ENCODE assay signal across 17 cellular contexts in genomic region chr9:136329636-136330405, GRCh38. TPM values are rescaled to one million over a fixed set of nuclear protein-coding genes. Genes with fewer than 3 reads are reported as not detected.
A peak's percentile ranks its signal among the peaks of the same experiment; 100 is the strongest.
DNase-seq lines count a peak whose midpoint lies in the region; FAIRE-seq and TF ChIP-seq lines count a peak whose summit lies in the region.
"Had no signal": no experiment of that assay in that cellular context is flagged by ENCODE, and none has a peak within 500 bp of the region (broad histone marks: within the 10 kb centered on the region; RNA-seq: fewer than 3 reads in every experiment).

No MANE protein-coding gene starts in this region.

- H3K4me3 Mint-ChIP-seq in neural progenitor cell, result peak overlapping the region; percentile 60
- H3K4me3 Mint-ChIP-seq: IgD-negative memory B cell had no signal

- no peaks in the 10 kb centered on the region for H3K9me2 ChIP-seq in Loucy (replicated peaks; ENCODE audit: low read depth, low read length)

- dilution Hi-C loops in endothelial cell of umbilical vein (cut with MboI; ENCODE audit: extremely low pct_ligation_motif_present, low sequenced_read_pairs), result no loop called here

- CTCF ChIA-PET in endothelial cell of umbilical vein (lab: Charles Lee), result interaction anchor here (1.0 to 1.1 kb wide), 2 partner anchors 16 to 17 kb away, joined by 3 to 4 read pairs; no protein-coding TSS in a partner anchor

- H3K27me3 Mint-ChIP-seq in neural progenitor cell (ENCODE audit: insufficient read depth, low read depth), result peaks cover 9% of the 10 kb centered on the region

- H3K9me3 Mint-ChIP-seq in neural progenitor cell, result no peaks in the 10 kb centered on the region
- H3K9me3 Mint-ChIP-seq: IgD-negative memory B cell had no signal

- H3K36me3 Mint-ChIP-seq in neural progenitor cell, result no peaks in the 10 kb centered on the region
- H3K36me3 Mint-ChIP-seq: IgD-negative memory B cell had no signal

- H4K20me1 ChIP-seq in Loucy (ENCODE audit: insufficient read depth, low read length, poor library complexity, severe bottlenecking), result peaks cover 10% of the 10 kb centered on the region
- H4K20me1 ChIP-seq in endothelial cell of umbilical vein (replicated peaks; ENCODE audit: control insufficient read depth, extremely low read depth, insufficient read depth, low read length), result no peaks in the 10 kb centered on the region
- peaks cover 51% of the 10 kb centered on the region for H4K20me1 ChIP-seq in neural progenitor cell (ENCODE audit: low read depth)

- H3K4me1 ChIP-seq in Loucy (ENCODE audit: insufficient read depth, low read length, poor library complexity, severe bottlenecking), result peaks cover 25% of the 10 kb centered on the region
- peaks cover 20% of the 10 kb centered on the region for H3K4me1 ChIP-seq in endothelial cell of umbilical vein (ENCODE audit: control insufficient read depth, extremely low read depth, insufficient read depth, low read length)
- peaks cover 30% of the 10 kb centered on the region for H3K4me1 ChIP-seq in neural progenitor cell

- no peaks in the 10 kb centered on the region for H3K9me1 ChIP-seq in endothelial cell of umbilical vein (replicated peaks; ENCODE audit: control insufficient read depth, extremely low read depth, insufficient read depth, low read length)

- H3K4me3 ChIP-seq in AG09309 (ENCODE audit: control insufficient read depth, low read depth, low read length) (peak overlapping the region; percentile 96), Loucy (ENCODE audit: low read length, poor library complexity, severe bottlenecking) (peak overlapping the region; percentile 93), endothelial cell of umbilical vein (replicated peaks in 1 of 3; ENCODE audit: insufficient read depth in 1 of 3, low read depth in 1 of 3, low read length in 3 of 3) (no peak overlapping the region), neural progenitor cell (no peak overlapping the region)
- H3K4me3 ChIP-seq: body of pancreas had no signal

- BruUV-seq in endothelial cell of umbilical vein (replicated peaks; lab: Mats Ljungman, UMichigan), result no TSS peak

- no peak overlapping the region for H3K27ac Mint-ChIP-seq in neural progenitor cell

- H2AFZ ChIP-seq in Loucy (ENCODE audit: low read length) (no peak overlapping the region), endothelial cell of umbilical vein (ENCODE audit: low read depth, low read length) (no peak overlapping the region), neural progenitor cell (replicated peaks) (no peak overlapping the region)

- H3K9me3 ChIP-seq in Loucy (ENCODE audit: insufficient read depth, low read depth, low read length) (no peaks in the 10 kb centered on the region), endothelial cell of umbilical vein (replicated peaks; ENCODE audit: control insufficient read depth, insufficient read depth, low read length) (no peaks in the 10 kb centered on the region), neural progenitor cell (ENCODE audit: low read depth) (no peaks in the 10 kb centered on the region)
- H3K9me3 ChIP-seq: body of pancreas had no signal

- H3F3A ChIP-seq in Loucy (ENCODE audit: low read depth), result no peaks in the 10 kb centered on the region
- peaks cover 17% of the 10 kb centered on the region for H3F3A ChIP-seq in neural progenitor cell (ENCODE audit: low read depth)

- POLR2A ChIA-PET in endothelial cell of umbilical vein (lab: Charles Lee), result interaction anchor here (1.1 kb wide), 1 partner anchor 16 kb away, joined by 3 read pairs; no protein-coding TSS in a partner anchor

- no peak for TF ChIP-seq POLR2A in endothelial cell of umbilical vein (IDR thresholded peaks at IDR 0.05; ENCODE audit: low read depth, low read length)

- H3K36me3 ChIP-seq in Loucy (ENCODE audit: insufficient read depth, low read length) (no peaks in the 10 kb centered on the region), endothelial cell of umbilical vein (ENCODE audit: control insufficient read depth in 2 of 2, extremely low read depth in 1 of 2, insufficient read depth in 2 of 2, low read length in 2 of 2) (peaks cover 0 to 4% of the 10 kb centered on the region in 2 experiments), neural progenitor cell (no peaks in the 10 kb centered on the region)

- TF ChIP-seq CTCF in AG09309 (IDR thresholded peaks at IDR 0.05; ENCODE audit: control insufficient read depth, insufficient read depth, low read depth, low read length, missing control alignments) (no peak), Loucy (conservative IDR thresholded peaks at IDR 0.05; ENCODE audit: low read length) (no peak), endothelial cell of umbilical vein (IDR thresholded peaks at IDR 0.05; ENCODE audit: extremely low read depth in 1 of 2, insufficient read depth in 1 of 2, low read depth in 1 of 2, low read length in 2 of 2) (no peak), neural progenitor cell (IDR thresholded peaks at IDR 0.05) (no peak)

- no peak overlapping the region for H3K27ac ChIP-seq in endothelial cell of umbilical vein (ENCODE audit: insufficient read depth, low read depth, low read length)
- H3K27ac ChIP-seq in neural progenitor cell, result no peak overlapping the region
- H3K27ac ChIP-seq: body of pancreas, C4-2B had no signal

- H3K79me2 ChIP-seq in Loucy (ENCODE audit: insufficient read depth, low read length) (peaks cover 28% of the 10 kb centered on the region), endothelial cell of umbilical vein (ENCODE audit: control insufficient read depth, insufficient read depth, low read length) (peaks cover 40% of the 10 kb centered on the region), neural progenitor cell (ENCODE audit: low read depth) (peaks cover 34% of the 10 kb centered on the region)

- peaks cover 18% of the 10 kb centered on the region for H3K4me1 Mint-ChIP-seq in neural progenitor cell
- H3K4me1 Mint-ChIP-seq: IgD-negative memory B cell had no signal

- intact Hi-C loops in endothelial cell of umbilical vein (cut with micrococcal nuclease), result no loop called here

- H3K4me2 ChIP-seq in Loucy (ENCODE audit: low read depth, low read length, poor library complexity, severe bottlenecking) (peak overlapping the region; percentile 98), endothelial cell of umbilical vein (ENCODE audit: insufficient read depth, low read length) (no peak overlapping the region), neural progenitor cell (peak overlapping the region; percentile 91)

- peak; percentile 26 for FAIRE-seq in endothelial cell of umbilical vein (lab: Jason Lieb, UNC)

- no peaks in the 10 kb centered on the region for H3K27me3 ChIP-seq in Loucy (ENCODE audit: insufficient read depth, low read length, poor library complexity, severe bottlenecking)
- H3K27me3 ChIP-seq in endothelial cell of umbilical vein (ENCODE audit: control insufficient read depth in 2 of 2, insufficient read depth in 2 of 2, low read length in 2 of 2), result no peaks in the 10 kb centered on the region
- H3K27me3 ChIP-seq in neural progenitor cell, result no peaks in the 10 kb centered on the region
- H3K27me3 ChIP-seq: body of pancreas had no signal

- H3K9ac ChIP-seq in Loucy (ENCODE audit: low read depth, low read length, poor library complexity, severe bottlenecking) (peak overlapping the region; percentile 82), endothelial cell of umbilical vein (replicated peaks; ENCODE audit: extremely low read depth, insufficient read depth, low read length) (no peak overlapping the region), neural progenitor cell (no peak overlapping the region)

- DNase-seq in AG09309 (ENCODE audit: low read depth) (no peak), endothelial cell of umbilical vein (ENCODE audit: low read depth, low spot score) (no peak), neural progenitor cell (ENCODE audit: low spot score) (no peak), cerebellar nuclear complex (lab: John Stamatoyannopoulos, UW) (no peak), DMS79 (lab: John Stamatoyannopoulos, UW) (no peak), mucosa of gallbladder (ENCODE audit: low spot score) (no peak)
- no peak for DNase-seq in stimulated activated naive CD4-positive, alpha-beta T cell (lab: John Stamatoyannopoulos, UW)
- DNase-seq: activated gamma-delta T cell treated with Interleukin-2 at 50 U/mL for 16 hours; body of pancreas; effector CD4-positive, alpha-beta T cell; NCI-H1105 treated with DMSO at 0.1 percent for 48 hours; RPMI8226 had no signal

RNA-seq across cellular contexts. Expression of gene GPSM1, which starts 2.5 kb away (rescaled TPM):
- total RNA-seq in endothelial cell of umbilical vein, result 42.8 and 47.1 TPM in 2 replicates
- polyA plus RNA-seq in endothelial cell of umbilical vein, result 34.6 and 40.3 TPM in 2 replicates
- polyA plus RNA-seq in endothelial cell of umbilical vein (2011; cell fraction: cytosol; rRNA removed), result 16.7 and 24.9 TPM in 2 replicates
- 81.4 and 102 TPM in 2 replicates for polyA plus RNA-seq in endothelial cell of umbilical vein (2011; cell fraction: nucleus; rRNA removed)
- 22.3 and 40.4 TPM in 2 replicates for polyA plus RNA-seq in endothelial cell of umbilical vein (2012)
- 12.5 and 17.5 TPM in 2 replicates for polyA minus RNA-seq in endothelial cell of umbilical vein
- 7.5 TPM for polyA minus RNA-seq in endothelial cell of umbilical vein (2011; cell fraction: cytosol; rRNA and poly(A)+ RNA removed)
- polyA minus RNA-seq in endothelial cell of umbilical vein (2011; cell fraction: nucleus; rRNA and poly(A)+ RNA removed), result 20.3 and 41.3 TPM in 2 replicates
- total RNA-seq in neural progenitor cell (ENCODE audit: low replicate concordance), result 6.2 and 39.7 TPM in 2 replicates
- 24.6 TPM for total RNA-seq in mucosa of gallbladder
- polyA plus RNA-seq: IgD-negative memory B cell had no signal

RNA-seq across cellular contexts. Expression of gene CCDC187, which starts 25.9 kb away (rescaled TPM):
- total RNA-seq in endothelial cell of umbilical vein (not detected in 2 replicates), neural progenitor cell (ENCODE audit: low replicate concordance) (0.09 TPM in 1 of 2 replicates, not detected in the other), mucosa of gallbladder (1.8 TPM)
- polyA plus RNA-seq in endothelial cell of umbilical vein, result not detected in 2 replicates
- polyA plus RNA-seq in endothelial cell of umbilical vein (2011; cell fraction: cytosol; rRNA removed), result not detected in 2 replicates
- polyA plus RNA-seq in endothelial cell of umbilical vein (2011; cell fraction: nucleus; rRNA removed), result not detected in 2 replicates
- not detected in 2 replicates for polyA plus RNA-seq in endothelial cell of umbilical vein (2012)
- polyA minus RNA-seq in endothelial cell of umbilical vein, result not detected in 2 replicates
- polyA minus RNA-seq in endothelial cell of umbilical vein (2011; cell fraction: cytosol; rRNA and poly(A)+ RNA removed), result 0.41 TPM
- polyA minus RNA-seq in endothelial cell of umbilical vein (2011; cell fraction: nucleus; rRNA and poly(A)+ RNA removed), result not detected in 2 replicates
- total RNA-seq: lung microvascular endothelial cell; T-helper 2 cell treated with Interferon-gamma antibody and Interleukin-4, amounts not matched to agents 100 ng/mL and 5 ng/mL, for 36 hours had no signal

RNA-seq across cellular contexts. Expression of gene DNLZ, which starts 33.7 kb away (rescaled TPM):
- total RNA-seq in endothelial cell of umbilical vein (26.9 and 27.5 TPM in 2 replicates), neural progenitor cell (ENCODE audit: low replicate concordance) (3.4 and 15.8 TPM in 2 replicates), mucosa of gallbladder (16.4 TPM)
- 23.0 and 38.4 TPM in 2 replicates for polyA plus RNA-seq in endothelial cell of umbilical vein
- 12.6 and 14.5 TPM in 2 replicates for polyA plus RNA-seq in endothelial cell of umbilical vein (2011; cell fraction: cytosol; rRNA removed)
- polyA plus RNA-seq in endothelial cell of umbilical vein (2011; cell fraction: nucleus; rRNA removed), result 7.0 and 8.5 TPM in 2 replicates
- 12.0 and 12.5 TPM in 2 replicates for polyA plus RNA-seq in endothelial cell of umbilical vein (2012)
- polyA minus RNA-seq in endothelial cell of umbilical vein, result 2.1 and 2.6 TPM in 2 replicates
- 6.8 TPM for polyA minus RNA-seq in endothelial cell of umbilical vein (2011; cell fraction: cytosol; rRNA and poly(A)+ RNA removed)
- polyA minus RNA-seq in endothelial cell of umbilical vein (2011; cell fraction: nucleus; rRNA and poly(A)+ RNA removed), result 1.7 and 3.0 TPM in 2 replicates

RNA-seq across cellular contexts. Expression of gene CARD9, which starts 43.6 kb away (rescaled TPM):
- total RNA-seq in endothelial cell of umbilical vein (0.16 and 0.71 TPM in 2 replicates), neural progenitor cell (ENCODE audit: low replicate concordance) (0.96 TPM in 1 of 2 replicates, not detected in the other), mucosa of gallbladder (8.2 TPM)
- polyA plus RNA-seq in endothelial cell of umbilical vein, result 0.19 and 0.22 TPM in 2 replicates
- 0.13 and 0.23 TPM in 2 replicates for polyA plus RNA-seq in endothelial cell of umbilical vein (2011; cell fraction: cytosol; rRNA removed)
- polyA plus RNA-seq in endothelial cell of umbilical vein (2011; cell fraction: nucleus; rRNA removed), result 0.83 and 0.88 TPM in 2 replicates
- polyA plus RNA-seq in endothelial cell of umbilical vein (2012), result 0.43 and 0.74 TPM in 2 replicates
- 0.28 and 0.39 TPM in 2 replicates for polyA minus RNA-seq in endothelial cell of umbilical vein
- 2.0 TPM for polyA minus RNA-seq in endothelial cell of umbilical vein (2011; cell fraction: cytosol; rRNA and poly(A)+ RNA removed)
- polyA minus RNA-seq in endothelial cell of umbilical vein (2011; cell fraction: nucleus; rRNA and poly(A)+ RNA removed), result 0.34 and 0.43 TPM in 2 replicates

Comparison
In these comparisons a context has a peak if more than half of its experiments do, and no peak if none do; other contexts are left out.
1. H3K4me3 ChIP-seq: peak in AG09309 (single experiment) and Loucy (single experiment); none in endothelial cell of umbilical vein (0 of 3) and neural progenitor cell (single experiment).